In the genomic region with DNA sequence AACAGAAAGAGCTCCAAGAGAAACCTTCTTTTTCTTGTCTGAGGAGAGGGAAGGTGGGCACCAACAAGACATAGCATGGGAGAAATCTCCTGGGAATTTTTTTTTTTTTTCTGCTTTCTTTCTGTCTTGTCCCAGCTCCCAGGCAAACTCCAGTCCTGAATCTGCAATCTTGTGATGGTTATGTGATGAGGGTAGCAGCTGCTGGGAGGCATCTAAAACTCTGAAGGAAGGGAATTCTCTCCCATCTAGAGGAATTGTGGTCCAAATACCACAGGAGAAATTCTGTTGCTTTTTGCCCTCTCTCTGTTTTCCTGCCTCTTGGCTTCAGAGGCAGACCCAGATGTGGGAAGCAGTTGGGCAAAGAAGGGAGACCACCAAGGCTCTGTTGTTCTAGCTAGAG, we compare ENCODE assay signal across 29 cellular contexts.
"Had no signal": no experiment of that assay in that cellular context is flagged by ENCODE, and none has a peak within 500 bp of the region (broad histone marks: within the 10 kb centered on the region; RNA-seq: fewer than 3 reads in every experiment).

No MANE protein-coding gene starts in this region.

- H3K9ac ChIP-seq: neural progenitor cell, parathyroid adenoma had no signal

- H3K27ac ChIP-seq: heart right ventricle, hepatocyte, left ventricle myocardium inferior, neural progenitor cell, neutrophil, parathyroid adenoma, right atrium auricular region, right lobe of liver, skin epidermis, stomach, testis, thyroid gland, transverse colon, upper lobe of right lung had no signal

- H3K27ac Mint-ChIP-seq: natural killer cell; neural progenitor cell; progenitor cell of endocrine pancreas; stimulated activated naive B cell treated with anti-CD40 and anti-IgM and Interleukin-4, amounts not matched to agents 10 μg/mL and 1 μg/mL and 100 μg/mL, for 72 hours had no signal

- ATAC-seq: heart right ventricle; mucosa of descending colon; natural killer cell; right lobe of liver; stimulated activated naive B cell treated with anti-CD40 and anti-IgM and Interleukin-4, amounts not matched to agents 10 μg/mL and 1 μg/mL and 100 μg/mL, for 72 hours; stimulated activated naive CD8-positive, alpha-beta T cell treated with anti-CD3 and anti-CD28 coated beads, Interleukin-15, Interleukin-2, amounts not matched to agents 100 U/mL and 50 U/mL, for 24 hours; upper lobe of right lung had no signal

- H3K36me3 ChIP-seq: neutrophil, right lobe of liver, transverse colon had no signal

- H3K4me1 ChIP-seq: heart right ventricle, left ventricle myocardium inferior, neural progenitor cell, parathyroid adenoma, right atrium auricular region, right lobe of liver, stomach, testis, thyroid gland, transverse colon, upper lobe of right lung had no signal

- H3K4me1 Mint-ChIP-seq: stimulated activated naive B cell treated with anti-CD40 and anti-IgM and Interleukin-4, amounts not matched to agents 10 μg/mL and 1 μg/mL and 100 μg/mL, for 72 hours had no signal

- H3K4me3 Mint-ChIP-seq: natural killer cell; neural progenitor cell; stimulated activated naive B cell treated with anti-CD40 and anti-IgM and Interleukin-4, amounts not matched to agents 10 μg/mL and 1 μg/mL and 100 μg/mL, for 72 hours had no signal

- H3K27me3 ChIP-seq: heart right ventricle, hepatocyte, neural progenitor cell, neutrophil, right atrium auricular region, right lobe of liver, stomach, testis, thyroid gland, transverse colon, upper lobe of right lung had no signal

- DNase-seq: heart right ventricle; islet precursor cell; left ventricle myocardium inferior; mesendoderm; midbrain; mucosa of descending colon; naive B cell; natural killer cell; occipital lobe; right lobe of liver; stimulated activated CD4-positive, alpha-beta T cell treated with anti-CD3 and anti-CD28 coated beads, Interleukin-12 subunit alpha, Interleukin-12 subunit beta, amount 100 ng/mL, for 4 hours; stimulated activated CD4-positive, alpha-beta T cell treated with anti-CD3 and anti-CD28 coated beads, Interleukin-15, amount 100 ng/mL, for 24 hours; stimulated activated CD4-positive, alpha-beta T cell treated with anti-CD3 and anti-CD28 coated beads, Interleukin-2, amount 100 ng/mL, for 24 hours; stimulated activated CD4-positive, alpha-beta T cell treated with anti-CD3 and anti-CD28 coated beads, Interleukin-4, amount 100 ng/mL, for 1 hour; stimulated activated naive B cell treated with anti-CD40 and anti-IgM and Interleukin-4, amounts not matched to agents 10 μg/mL and 1 μg/mL and 100 μg/mL, for 72 hours; stimulated activated naive CD8-positive, alpha-beta T cell treated with anti-CD3 and anti-CD28 coated beads, Interleukin-15, Interleukin-2, amounts not matched to agents 100 U/mL and 50 U/mL, for 24 hours; stomach; testis; thyroid gland; transverse colon; upper lobe of right lung had no signal

- H3K4me3 ChIP-seq: heart right ventricle, hepatocyte, left ventricle myocardium inferior, lung, mucosa of descending colon, neural progenitor cell, right atrium auricular region, right lobe of liver, skin epidermis, stomach, testis, thyroid gland, transverse colon, upper lobe of right lung had no signal

- H2AFZ ChIP-seq: hepatocyte, neural progenitor cell, parathyroid adenoma had no signal

- H3K9me3 Mint-ChIP-seq: naive B cell; natural killer cell; neural progenitor cell; stimulated activated naive B cell treated with anti-CD40 and anti-IgM and Interleukin-4, amounts not matched to agents 10 μg/mL and 1 μg/mL and 100 μg/mL, for 72 hours had no signal

- H3K36me3 Mint-ChIP-seq: natural killer cell had no signal

- H3K79me2 ChIP-seq: parathyroid adenoma had no signal

- H3K27me3 Mint-ChIP-seq: naive B cell; progenitor cell of endocrine pancreas; stimulated activated naive B cell treated with anti-CD40 and anti-IgM and Interleukin-4, amounts not matched to agents 10 μg/mL and 1 μg/mL and 100 μg/mL, for 72 hours had no signal

- H3K9me3 ChIP-seq: heart right ventricle, left ventricle myocardium inferior, mucosa of descending colon, neutrophil, right atrium auricular region, right lobe of liver, stomach, testis, thyroid gland, transverse colon, upper lobe of right lung had no signal
